ENCODE assay signal across 20 cellular contexts in the genomic region with DNA sequence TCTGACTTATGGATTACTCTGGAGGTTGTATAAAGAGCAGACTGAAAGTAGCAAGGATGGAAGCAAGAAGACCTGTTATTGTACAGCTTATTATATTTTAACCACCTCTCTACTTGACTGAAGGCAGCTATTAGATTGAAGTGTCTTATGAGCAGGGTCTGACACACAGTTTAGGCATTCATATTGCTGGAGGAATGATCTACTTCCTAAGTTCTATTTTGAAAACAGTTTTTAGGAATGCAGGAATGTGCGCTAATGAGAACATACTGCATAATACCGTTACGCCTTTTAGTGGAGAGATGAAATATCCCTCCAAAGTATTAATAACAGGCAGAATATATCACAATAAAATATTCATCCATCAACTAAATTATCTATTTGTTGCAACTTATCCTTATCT.
"Had no signal": no experiment of that assay in that cellular context is flagged by ENCODE, and none has a peak within 500 bp of the region (broad histone marks: within the 10 kb centered on the region; RNA-seq: fewer than 3 reads in every experiment).

No MANE protein-coding gene starts in this region.

- H3K4me3 ChIP-seq: breast epithelium, hepatocyte, lower lobe of right lung, tibial artery, uterus had no signal

- H2AFZ ChIP-seq: hepatocyte had no signal

- H3K36me3 ChIP-seq: breast epithelium, lower lobe of right lung, tibial artery, uterus had no signal

- H3K79me2 ChIP-seq: hepatocyte had no signal

- H3K4me1 ChIP-seq: breast epithelium, foreskin keratinocyte, lower lobe of right lung, tibial artery, uterus had no signal

- H3K4me1 Mint-ChIP-seq: activated naive CD8-positive, alpha-beta T cell treated with anti-CD3 and anti-CD28 coated beads for 36 hours; nephron had no signal

- DNase-seq: activated CD4-positive, alpha-beta T cell treated with anti-CD3 and anti-CD28 coated beads, Interleukin-2, amount 50 U/mL, for 4 hours; activated naive CD4-positive, alpha-beta T cell; activated naive CD8-positive, alpha-beta T cell treated with anti-CD3 and anti-CD28 coated beads for 36 hours; effector CD4-positive, alpha-beta T cell; islet precursor cell; lower lobe of right lung; occipital lobe; retina; stimulated activated CD4-positive, alpha-beta T cell treated with anti-CD3 and anti-CD28 coated beads, Interleukin-12 subunit alpha, Interleukin-12 subunit beta, amount 100 ng/mL, for 4 hours; stimulated activated CD4-positive, alpha-beta T cell treated with anti-CD3 and anti-CD28 coated beads, Interleukin-2, amount 100 ng/mL, for 24 hours; stimulated activated naive CD8-positive, alpha-beta T cell treated with anti-CD3 and anti-CD28 coated beads, Interleukin-15, Interleukin-2, amounts not matched to agents 100 U/mL and 50 U/mL, for 24 hours; substantia nigra; SW 1271; T-helper 2 cell; tibial artery; uterus had no signal

- H3K4me3 Mint-ChIP-seq: activated naive CD8-positive, alpha-beta T cell treated with anti-CD3 and anti-CD28 coated beads for 36 hours; nephron had no signal

- H3K9me3 Mint-ChIP-seq: activated naive CD8-positive, alpha-beta T cell treated with anti-CD3 and anti-CD28 coated beads for 36 hours; nephron had no signal

- H3K27ac ChIP-seq: breast epithelium, foreskin keratinocyte, hepatocyte, lower lobe of right lung, tibial artery, uterus had no signal

- H3K27ac Mint-ChIP-seq: activated naive CD8-positive, alpha-beta T cell treated with anti-CD3 and anti-CD28 coated beads for 36 hours; nephron had no signal

- H3K36me3 Mint-ChIP-seq: activated naive CD8-positive, alpha-beta T cell treated with anti-CD3 and anti-CD28 coated beads for 36 hours had no signal

- H3K4me2 ChIP-seq: hepatocyte had no signal

- H3K27me3 ChIP-seq: breast epithelium, foreskin keratinocyte, hepatocyte, tibial artery, uterus had no signal

- H3K27me3 Mint-ChIP-seq: activated naive CD8-positive, alpha-beta T cell treated with anti-CD3 and anti-CD28 coated beads for 36 hours had no signal

- H3K9me3 ChIP-seq: breast epithelium, lower lobe of right lung, tibial artery, uterus had no signal
